ENCODE assay signal across 8 cellular contexts in the genomic region with DNA sequence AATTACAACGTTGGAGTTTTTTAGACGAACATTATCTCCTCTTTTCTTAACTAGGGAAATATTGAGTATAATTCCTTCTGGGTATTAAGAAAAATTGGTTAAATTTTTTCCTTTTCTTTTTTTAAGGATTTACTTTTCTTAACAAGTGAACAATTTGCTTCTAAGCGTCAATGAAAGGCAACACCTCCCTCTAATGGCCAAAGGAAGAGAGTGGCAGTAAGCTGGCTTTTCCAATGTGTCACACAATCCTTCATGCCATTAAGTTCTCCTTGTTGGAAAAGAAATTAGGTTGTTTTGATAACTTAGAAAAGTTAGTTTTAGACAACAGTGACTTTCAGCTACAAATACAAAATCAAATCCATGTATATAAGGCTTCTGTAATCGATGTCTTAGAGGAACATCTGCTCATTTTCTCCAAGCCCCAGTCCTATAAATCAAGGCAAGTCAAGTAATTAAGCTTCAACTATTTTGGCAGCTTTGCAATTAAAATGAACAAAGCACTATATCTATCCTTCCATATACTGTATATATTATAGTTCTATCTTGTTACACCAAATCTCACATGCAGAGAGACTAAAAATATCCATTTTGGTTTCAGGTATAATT.
A peak's percentile ranks its signal among the peaks of the same experiment; 100 is the strongest.
DNase-seq lines count a peak whose midpoint lies in the region; ATAC-seq and TF ChIP-seq lines count a peak whose summit lies in the region.

No MANE protein-coding gene starts in this region.

- in situ Hi-C loops in astrocyte of the cerebellum (cut with HindIII; ENCODE audit: low sequenced_read_pairs), result no loop called here
- in situ Hi-C loops in transverse colon (cut with MboI; ENCODE audit: low pct_ligation_motif_present in 1 of 4, low pct_unique_long_range_greater_than_20kb in 1 of 4, low sequenced_read_pairs in 3 of 4), result no loop called here

- intact Hi-C loops in transverse colon (cut with DNase I; ENCODE audit: low total_unique reads), result no loop called here

- H3K4me3 ChIP-seq in astrocyte of the cerebellum (ENCODE audit: low read depth, low read length) (no peak overlapping the region), transverse colon (no peak overlapping the region)

- WGBS in transverse colon (ENCODE audit: low coverage in 1 of 2), 2 donors, result 22 to 29% methylated on average over 4 of the region's 4 CpGs

- no peak for TF ChIP-seq EP300 in transverse colon (IDR thresholded peaks at IDR 0.05; ENCODE audit: low read depth)

- no peak for TF ChIP-seq POLR2A in transverse colon (IDR thresholded peaks at IDR 0.05)

- H3K27ac ChIP-seq in transverse colon, result no peak overlapping the region

- no peaks in the 10 kb centered on the region for H3K4me1 ChIP-seq in transverse colon

- ATAC-seq in GM18867 (IDR thresholded peaks at IDR 0.05; ENCODE audit: unreplicated experiment) (no peak), HG03571 (IDR thresholded peaks at IDR 0.05; ENCODE audit: unreplicated experiment) (no peak)

- H3K9me3 ChIP-seq in transverse colon, result no peaks in the 10 kb centered on the region

- peaks cover 0 to 32% (median 13%) of the 10 kb centered on the region in 4 donors for H3K36me3 ChIP-seq in transverse colon

- TF ChIP-seq CTCF in astrocyte of the cerebellum (IDR thresholded peaks at IDR 0.05; ENCODE audit: low read depth, low read length, missing control alignments) (peak; percentile 87), transverse colon (IDR thresholded peaks at IDR 0.05) (peak; percentile 64 to 77 (median 69))

- DNase-seq in GM04504 (ENCODE audit: low read depth) (peak; percentile 41), NCI-H1048 (lab: John Stamatoyannopoulos, UW) (peak; percentile 24), astrocyte of the cerebellum (ENCODE audit: low read depth) (peak; percentile 57), iris pigment epithelial cell (ENCODE audit: low read depth) (peak; percentile 69), transverse colon (no peak), NCI-H1436 treated with DMSO at 0.1 percent for 48 hours (lab: John Stamatoyannopoulos, UW) (no peak)

- H3K27me3 ChIP-seq in transverse colon, result no peaks in the 10 kb centered on the region

Comparison
In these comparisons a context has a peak if more than half of its experiments do, and no peak if none do; other contexts are left out.
1. DNase-seq: peak in GM04504 (single experiment), NCI-H1048 (single experiment), astrocyte of the cerebellum (single experiment) and iris pigment epithelial cell (single experiment); none in transverse colon (single experiment) and NCI-H1436 treated with DMSO at 0.1 percent for 48 hours (single experiment).